ENCODE assay signal across 1 cellular context in the genomic region with DNA sequence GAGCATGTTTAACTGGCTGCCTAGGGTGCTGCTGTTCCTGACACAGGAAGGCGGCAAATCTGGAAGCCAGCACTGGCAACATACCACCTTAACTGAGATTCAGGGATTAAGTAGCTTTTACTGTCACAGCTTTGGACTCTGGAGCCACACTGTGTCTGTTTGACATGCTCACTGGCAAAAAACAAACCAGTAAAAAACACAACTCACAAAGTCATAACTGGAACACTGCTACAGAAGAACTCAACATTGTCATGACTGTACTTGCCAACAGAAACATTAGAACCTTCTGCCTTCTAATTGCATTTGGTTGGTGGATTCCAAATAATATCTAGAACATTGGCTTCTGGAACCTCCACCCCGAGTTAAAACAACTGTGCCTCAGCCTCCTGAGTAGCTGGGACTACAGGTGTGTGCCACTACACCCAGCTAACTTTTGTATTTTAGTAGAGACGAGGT.
TF ChIP-seq lines count a peak whose summit lies in the region.

No MANE protein-coding gene starts in this region.

TF ChIP-seq in HepG2, 621 proteins besides CTCF, POLR2A, EP300 and RAD21 (continued from another document):
- TF ChIP-seq, protein P1, sequence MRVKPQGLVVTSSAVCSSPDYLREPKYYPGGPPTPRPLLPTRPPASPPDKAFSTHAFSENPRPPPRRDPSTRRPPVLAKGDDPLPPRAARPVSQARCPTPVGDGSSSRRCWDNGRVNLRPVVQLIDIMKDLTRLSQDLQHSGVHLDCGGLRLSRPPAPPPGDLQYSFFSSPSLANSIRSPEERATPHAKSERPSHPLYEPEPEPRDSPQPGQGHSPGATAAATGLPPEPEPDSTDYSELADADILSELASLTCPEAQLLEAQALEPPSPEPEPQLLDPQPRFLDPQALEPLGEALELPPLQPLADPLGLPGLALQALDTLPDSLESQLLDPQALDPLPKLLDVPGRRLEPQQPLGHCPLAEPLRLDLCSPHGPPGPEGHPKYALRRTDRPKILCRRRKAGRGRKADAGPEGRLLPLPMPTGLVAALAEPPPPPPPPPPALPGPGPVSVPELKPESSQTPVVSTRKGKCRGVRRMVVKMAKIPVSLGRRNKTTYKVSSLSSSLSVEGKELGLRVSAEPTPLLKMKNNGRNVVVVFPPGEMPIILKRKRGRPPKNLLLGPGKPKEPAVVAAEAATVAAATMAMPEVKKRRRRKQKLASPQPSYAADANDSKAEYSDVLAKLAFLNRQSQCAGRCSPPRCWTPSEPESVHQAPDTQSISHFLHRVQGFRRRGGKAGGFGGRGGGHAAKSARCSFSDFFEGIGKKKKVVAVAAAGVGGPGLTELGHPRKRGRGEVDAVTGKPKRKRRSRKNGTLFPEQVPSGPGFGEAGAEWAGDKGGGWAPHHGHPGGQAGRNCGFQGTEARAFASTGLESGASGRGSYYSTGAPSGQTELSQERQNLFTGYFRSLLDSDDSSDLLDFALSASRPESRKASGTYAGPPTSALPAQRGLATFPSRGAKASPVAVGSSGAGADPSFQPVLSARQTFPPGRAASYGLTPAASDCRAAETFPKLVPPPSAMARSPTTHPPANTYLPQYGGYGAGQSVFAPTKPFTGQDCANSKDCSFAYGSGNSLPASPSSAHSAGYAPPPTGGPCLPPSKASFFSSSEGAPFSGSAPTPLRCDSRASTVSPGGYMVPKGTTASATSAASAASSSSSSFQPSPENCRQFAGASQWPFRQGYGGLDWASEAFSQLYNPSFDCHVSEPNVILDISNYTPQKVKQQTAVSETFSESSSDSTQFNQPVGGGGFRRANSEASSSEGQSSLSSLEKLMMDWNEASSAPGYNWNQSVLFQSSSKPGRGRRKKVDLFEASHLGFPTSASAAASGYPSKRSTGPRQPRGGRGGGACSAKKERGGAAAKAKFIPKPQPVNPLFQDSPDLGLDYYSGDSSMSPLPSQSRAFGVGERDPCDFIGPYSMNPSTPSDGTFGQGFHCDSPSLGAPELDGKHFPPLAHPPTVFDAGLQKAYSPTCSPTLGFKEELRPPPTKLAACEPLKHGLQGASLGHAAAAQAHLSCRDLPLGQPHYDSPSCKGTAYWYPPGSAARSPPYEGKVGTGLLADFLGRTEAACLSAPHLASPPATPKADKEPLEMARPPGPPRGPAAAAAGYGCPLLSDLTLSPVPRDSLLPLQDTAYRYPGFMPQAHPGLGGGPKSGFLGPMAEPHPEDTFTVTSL (CRISPR knock-in tag; IDR thresholded peaks at IDR 0.05; ENCODE audit: borderline replicate concordance), result peak; percentile 10; the same call in 1 of the 2 replicates
- TF ChIP-seq FOXC1 (CRISPR knock-in tag; IDR thresholded peaks at IDR 0.05; ENCODE audit: borderline replicate concordance), result 0 out of 2 replicates have a peak, but pooled peaks have one; percentile 19
- TF ChIP-seq, protein P2, sequence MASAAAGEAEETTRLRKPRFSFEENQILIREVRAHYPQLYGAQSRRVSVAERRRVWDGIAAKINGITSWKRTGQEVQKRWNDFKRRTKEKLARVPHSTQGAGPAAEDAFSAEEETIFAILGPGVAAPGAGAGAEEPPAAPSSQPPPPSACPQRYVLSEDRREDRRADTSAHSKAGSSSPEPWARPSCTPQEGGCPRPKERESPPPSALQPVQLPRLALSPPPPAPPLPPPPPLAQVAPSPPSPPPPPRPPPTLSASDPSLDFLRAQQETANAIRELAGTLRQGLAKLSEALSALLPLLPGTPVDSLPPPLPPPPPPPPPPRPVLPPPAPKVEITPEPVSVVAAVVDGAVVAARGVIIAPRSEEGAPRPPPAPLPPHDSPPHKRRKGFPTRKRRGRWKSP (CRISPR knock-in tag; IDR thresholded peaks at IDR 0.05), result no peak
- no peak for TF ChIP-seq SP5 (CRISPR knock-in tag; IDR thresholded peaks at IDR 0.05; ENCODE audit: borderline replicate concordance, low read depth)
- 0 out of 2 replicates have a peak, but pooled peaks have one; percentile 38 for TF ChIP-seq CREBL2 (CRISPR knock-in tag; IDR thresholded peaks at IDR 0.05; ENCODE audit: borderline replicate concordance)
- TF ChIP-seq ZNF282 (IDR thresholded peaks at IDR 0.05; ENCODE audit: partially characterized antibody), result no peak
- peak; percentile 54 for TF ChIP-seq ZNF781 (CRISPR knock-in tag; IDR thresholded peaks at IDR 0.05; ENCODE audit: borderline replicate concordance, not compliant biosample characterization)
- TF ChIP-seq LCORL (IDR thresholded peaks at IDR 0.05), result no peak
- 0 out of 2 replicates have a peak, but pooled peaks have one; percentile 13 for TF ChIP-seq LCORL (CRISPR knock-in tag; IDR thresholded peaks at IDR 0.05)
- no peak for TF ChIP-seq ZNF124 (CRISPR knock-in tag; IDR thresholded peaks at IDR 0.05)
- 0 out of 2 replicates have a peak, but pooled peaks have one; percentile 55 for TF ChIP-seq ZNF772 (CRISPR knock-in tag; IDR thresholded peaks at IDR 0.05)
- TF ChIP-seq GZF1 (CRISPR knock-in tag; IDR thresholded peaks at IDR 0.05), result peak; percentile 65; the same call in 1 of the 2 replicates
- TF ChIP-seq ZSCAN31 (CRISPR knock-in tag; IDR thresholded peaks at IDR 0.05; ENCODE audit: low read depth), result 0 out of 2 replicates have a peak, but pooled peaks have one; percentile 45
- TF ChIP-seq BCL3 (CRISPR knock-in tag; IDR thresholded peaks at IDR 0.05), result peak; percentile 60; the same call in 1 of the 2 replicates
- TF ChIP-seq SOX13 (IDR thresholded peaks at IDR 0.05), result no peak
- TF ChIP-seq SOX13 (CRISPR knock-in tag; conservative IDR thresholded peaks at IDR 0.05 in 1 of 2, IDR thresholded peaks at IDR 0.05 in 1 of 2), result 0 out of 4 replicates have a peak, but pooled peaks of 1 of the 2 experiments have one; percentile 18
- TF ChIP-seq ZKSCAN5 (CRISPR knock-in tag; IDR thresholded peaks at IDR 0.05), result peak; percentile 19; the same call in 1 of the 2 replicates
- TF ChIP-seq ZFP90 (CRISPR knock-in tag; IDR thresholded peaks at IDR 0.05; ENCODE audit: borderline replicate concordance), result no peak
- TF ChIP-seq, protein P3, sequence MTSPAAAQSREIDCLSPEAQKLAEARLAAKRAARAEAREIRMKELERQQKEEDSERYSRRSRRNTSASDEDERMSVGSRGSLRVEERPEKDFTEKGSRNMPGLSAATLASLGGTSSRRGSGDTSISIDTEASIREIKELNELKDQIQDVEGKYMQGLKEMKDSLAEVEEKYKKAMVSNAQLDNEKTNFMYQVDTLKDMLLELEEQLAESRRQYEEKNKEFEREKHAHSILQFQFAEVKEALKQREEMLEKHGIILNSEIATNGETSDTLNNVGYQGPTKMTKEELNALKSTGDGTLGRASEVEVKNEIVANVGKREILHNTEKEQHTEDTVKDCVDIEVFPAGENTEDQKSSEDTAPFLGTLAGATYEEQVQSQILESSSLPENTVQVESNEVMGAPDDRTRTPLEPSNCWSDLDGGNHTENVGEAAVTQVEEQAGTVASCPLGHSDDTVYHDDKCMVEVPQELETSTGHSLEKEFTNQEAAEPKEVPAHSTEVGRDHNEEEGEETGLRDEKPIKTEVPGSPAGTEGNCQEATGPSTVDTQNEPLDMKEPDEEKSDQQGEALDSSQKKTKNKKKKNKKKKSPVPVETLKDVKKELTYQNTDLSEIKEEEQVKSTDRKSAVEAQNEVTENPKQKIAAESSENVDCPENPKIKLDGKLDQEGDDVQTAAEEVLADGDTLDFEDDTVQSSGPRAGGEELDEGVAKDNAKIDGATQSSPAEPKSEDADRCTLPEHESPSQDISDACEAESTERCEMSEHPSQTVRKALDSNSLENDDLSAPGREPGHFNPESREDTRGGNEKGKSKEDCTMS (CRISPR knock-in tag; conservative IDR thresholded peaks at IDR 0.05), result no peak
- 0 out of 2 replicates have a peak, but pooled peaks have one; percentile 5 for TF ChIP-seq E2F1 (CRISPR knock-in tag; IDR thresholded peaks at IDR 0.05)
- TF ChIP-seq ZNF644 (CRISPR knock-in tag; IDR thresholded peaks at IDR 0.05; ENCODE audit: low read depth), result no peak
- TF ChIP-seq ZSCAN25 (CRISPR knock-in tag; IDR thresholded peaks at IDR 0.05), result peak; percentile 31; the same call in 1 of the 2 replicates
- no peak for TF ChIP-seq SIX4 (CRISPR knock-in tag; IDR thresholded peaks at IDR 0.05)
- TF ChIP-seq GLI4 (CRISPR knock-in tag; IDR thresholded peaks at IDR 0.05; ENCODE audit: borderline replicate concordance), result peak; percentile 68; the same call in 1 of the 2 replicates
- TF ChIP-seq ZNF513 (CRISPR knock-in tag; conservative IDR thresholded peaks at IDR 0.05), result 0 out of 2 replicates have a peak, but pooled peaks have one; percentile 10
- TF ChIP-seq ZNF878 (CRISPR knock-in tag; IDR thresholded peaks at IDR 0.05), result 0 out of 2 replicates have a peak, but pooled peaks have one; percentile 4
- 0 out of 2 replicates have a peak, but pooled peaks have one; percentile 17 for TF ChIP-seq ZNF605 (CRISPR knock-in tag; IDR thresholded peaks at IDR 0.05)
- TF ChIP-seq PITX1 (CRISPR knock-in tag; IDR thresholded peaks at IDR 0.05), result peak; percentile 76
- TF ChIP-seq ZNF598 (CRISPR knock-in tag; IDR thresholded peaks at IDR 0.05; ENCODE audit: borderline replicate concordance), result peak; percentile 63; the same call in 1 of the 2 replicates
- no peak for TF ChIP-seq ZNF879 (CRISPR knock-in tag; IDR thresholded peaks at IDR 0.05)
- TF ChIP-seq ZNF724P (CRISPR knock-in tag; IDR thresholded peaks at IDR 0.05; ENCODE audit: borderline replicate concordance), result 0 out of 2 replicates have a peak, but pooled peaks have one; percentile 38
